Comparison of ENCODE assay signal across 19 cellular contexts in the genomic region with DNA sequence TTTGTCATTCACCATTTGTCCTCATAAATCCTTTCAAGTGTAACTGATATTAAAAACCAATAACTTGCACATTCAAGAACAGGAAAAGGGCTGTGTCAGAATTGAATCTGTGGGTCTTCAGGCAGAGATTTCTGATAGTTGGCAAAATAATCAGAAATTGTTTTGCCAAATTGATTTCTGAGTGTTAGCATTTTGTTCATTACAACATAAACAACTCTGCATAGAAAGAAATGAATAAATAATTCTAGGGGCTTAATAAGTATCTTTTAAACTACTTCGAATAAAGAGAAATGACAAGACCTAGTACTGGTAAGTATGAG. TPM values are rescaled to one million over a fixed set of nuclear protein-coding genes. Genes with fewer than 3 reads are reported as not detected.
DNase-seq lines count a peak whose midpoint lies in the region; ATAC-seq and TF ChIP-seq lines count a peak whose summit lies in the region.
"Had no signal": no experiment of that assay in that cellular context is flagged by ENCODE, and none has a peak within 500 bp of the region (broad histone marks: within the 10 kb centered on the region; RNA-seq: fewer than 3 reads in every experiment).

No MANE protein-coding gene starts in this region.

- H3K27me3 Mint-ChIP-seq in brain: peaks cover 6% of the 10 kb centered on the region
- H3K27me3 Mint-ChIP-seq: stimulated activated naive CD8-positive, alpha-beta T cell treated with anti-CD3 and anti-CD28 coated beads, Interleukin-15, Interleukin-2, amounts not matched to agents 100 ng/mL and 50 ng/mL, for 24 hours had no signal

- H3K14ac ChIP-seq in mesenchymal stem cell (ENCODE audit: low read length in 2 of 2): no peak overlapping the region

- H3K27ac Mint-ChIP-seq in brain: peak overlapping the region; percentile 15 to 85 (median 31)
- H3K27ac Mint-ChIP-seq: activated CD8-positive, alpha-beta memory T cell treated with anti-CD3 and anti-CD28 coated beads, Interleukin-2, amount 10 ng/mL, durations not matched to agents 7 days and 5 days; activated naive CD8-positive, alpha-beta T cell treated with anti-CD3 and anti-CD28 coated beads, Interleukin-2, amount 10 ng/mL, durations not matched to agents 7 days and 5 days; activated T-helper 2 cell treated with anti-CD3 and anti-CD28 coated beads, Interferon-gamma antibody, Interleukin-2, Interleukin-4, amounts not matched to agents 10 μg/mL and 5 μg/mL and 100 μg/mL, durations not matched to agents 14 hours and 24 hours and 36 hours; nephron progenitor cell; progenitor cell of endocrine pancreas; stimulated activated naive CD8-positive, alpha-beta T cell treated with anti-CD3 and anti-CD28 coated beads, Interleukin-15, Interleukin-2, amounts not matched to agents 100 ng/mL and 50 ng/mL, for 24 hours had no signal

- H3K4me1 ChIP-seq in ACC112 (ENCODE audit: control insufficient read depth, insufficient read depth, low read length, unreplicated experiment) (peaks cover 52% of the 10 kb centered on the region), mesenchymal stem cell (ENCODE audit: control insufficient read depth, insufficient read depth, low read depth, low read length) (peaks cover 9% of the 10 kb centered on the region)

- peak overlapping the region; percentile 48; the same call in 1 of the 2 replicates for H3K4me3 ChIP-seq in ACC112 (ENCODE audit: low read depth, low read length)
- no peak overlapping the region for H3K4me3 ChIP-seq in mesenchymal stem cell (ENCODE audit: insufficient read depth in 1 of 2, low read depth in 1 of 2, low read length in 2 of 2)
- H3K4me3 ChIP-seq: tibial nerve had no signal

- H2AK5ac ChIP-seq in mesenchymal stem cell (ENCODE audit: low read length, severe bottlenecking): no peak overlapping the region

- no peaks in the 10 kb centered on the region for H3K9me3 ChIP-seq in mesenchymal stem cell (ENCODE audit: control insufficient read depth, low read length)

- H4K8ac ChIP-seq in mesenchymal stem cell (ENCODE audit: low read length): no peak overlapping the region

- H3K27ac ChIP-seq in ACC112 (ENCODE audit: low read depth, low read length) (peak overlapping the region; percentile 98), mesenchymal stem cell (ENCODE audit: low read length, poor library complexity, severe bottlenecking) (no peak overlapping the region)
- H3K27ac ChIP-seq: RWPE1, tibial nerve had no signal

- H3K9ac ChIP-seq in mesenchymal stem cell (ENCODE audit: low read length): peak overlapping the region; percentile 74

- peaks cover 0 to 6% (median 2%) of the 10 kb centered on the region in 5 experiments for H3K9me3 Mint-ChIP-seq in brain

- peak in 1 of 2 experiments; percentile 9 for TF ChIP-seq CTCF in brain (conservative IDR thresholded peaks at IDR 0.05)

- no peak overlapping the region for H3K4me2 ChIP-seq in mesenchymal stem cell (ENCODE audit: low read length, poor library complexity, severe bottlenecking)

- no peak overlapping the region for H3K18ac ChIP-seq in mesenchymal stem cell (ENCODE audit: low read depth in 1 of 2, low read length in 2 of 2)

- no peak overlapping the region for H2BK15ac ChIP-seq in mesenchymal stem cell (ENCODE audit: low read depth, poor library complexity, severe bottlenecking)

- no peak overlapping the region for H2BK12ac ChIP-seq in mesenchymal stem cell (ENCODE audit: low read length in 2 of 2)

- peak overlapping the region; percentile 51 for H2AFZ ChIP-seq in ACC112 (ENCODE audit: low read length, unreplicated experiment)
- no peak overlapping the region for H2AFZ ChIP-seq in mesenchymal stem cell (ENCODE audit: low read depth, low read length)

- POLR2A ChIA-PET in HEK293T (lab: Yijun Ruan, JAX): no interaction called here

- no peaks in the 10 kb centered on the region for H3K79me1 ChIP-seq in mesenchymal stem cell (replicated peaks; ENCODE audit: low read length, poor library complexity, severe bottlenecking)

- H3K79me2 ChIP-seq in ACC112 (ENCODE audit: control insufficient read depth, insufficient read depth, low read length, unreplicated experiment): no peaks in the 10 kb centered on the region

- no peak for ATAC-seq in HG02885 (IDR thresholded peaks at IDR 0.05; ENCODE audit: poor library complexity, unreplicated experiment)
- ATAC-seq: activated CD8-positive, alpha-beta memory T cell treated with anti-CD3 and anti-CD28 coated beads, Interleukin-2, amount 10 ng/mL, durations not matched to agents 7 days and 5 days had no signal

- WGBS in mesenchymal stem cell: 100% methylated on average over 1 of the region's 1 CpG

- H2BK120ac ChIP-seq in mesenchymal stem cell (ENCODE audit: low read depth, low read length): no peak overlapping the region

- H3K27me3 ChIP-seq in ACC112 (ENCODE audit: insufficient read depth, low read length): no peaks in the 10 kb centered on the region
- no peaks in the 10 kb centered on the region for H3K27me3 ChIP-seq in mesenchymal stem cell (ENCODE audit: control insufficient read depth in 1 of 2, insufficient read depth in 1 of 2, low read length in 2 of 2)
- H3K27me3 ChIP-seq: tibial nerve had no signal

- DNase-seq in HEK293T (ENCODE audit: extremely low spot score): no peak
- no peak for DNase-seq in mesenchymal stem cell
- no peak for DNase-seq in NCI-H82 treated with DMSO at 0.1 percent for 48 hours (lab: John Stamatoyannopoulos, UW; ENCODE audit: unreplicated experiment)
- DNase-seq in epidermal melanocyte (ENCODE audit: insufficient read length, low spot score): no peak
- DNase-seq in NCI-H2081 treated with DMSO at 0.1 percent for 48 hours (lab: John Stamatoyannopoulos, UW): no peak
- DNase-seq: activated CD4-positive, alpha-beta T cell treated with anti-CD3 and anti-CD28 coated beads for 1 hour; activated CD8-positive, alpha-beta memory T cell treated with anti-CD3 and anti-CD28 coated beads, Interleukin-2, amount 10 ng/mL, durations not matched to agents 7 days and 5 days; activated naive CD8-positive, alpha-beta T cell treated with anti-CD3 and anti-CD28 coated beads, Interleukin-2, amount 10 ng/mL, durations not matched to agents 7 days and 5 days; NK-92 treated with Interleukin-12 subunit alpha and Interleukin-12 subunit beta, amount 100 ng/mL, for 24 hours; stimulated activated CD4-positive, alpha-beta T cell treated with anti-CD3 and anti-CD28 coated beads, Interleukin-2, amount 100 ng/mL, for 24 hours had no signal

- H3K36me3 Mint-ChIP-seq in brain: no peaks in the 10 kb centered on the region

- no peak overlapping the region for H3K23ac ChIP-seq in mesenchymal stem cell (ENCODE audit: low read length in 2 of 2)

- H3K36me3 ChIP-seq in ACC112 (ENCODE audit: insufficient read depth, low read length): peaks cover 7% of the 10 kb centered on the region; the same call in 1 of the 2 replicates
- no peaks in the 10 kb centered on the region for H3K36me3 ChIP-seq in mesenchymal stem cell (ENCODE audit: control insufficient read depth in 1 of 2, insufficient read depth in 2 of 2, low read depth in 1 of 2, low read length in 2 of 2)
- H3K36me3 ChIP-seq: tibial nerve had no signal

- peak overlapping the region in 2 of 5 experiments; percentile 13 to 37 for H3K4me3 Mint-ChIP-seq in brain
- H3K4me3 Mint-ChIP-seq: activated CD8-positive, alpha-beta memory T cell treated with anti-CD3 and anti-CD28 coated beads, Interleukin-2, amount 10 ng/mL, durations not matched to agents 7 days and 5 days; activated naive CD8-positive, alpha-beta T cell treated with anti-CD3 and anti-CD28 coated beads, Interleukin-2, amount 10 ng/mL, durations not matched to agents 7 days and 5 days; nephron progenitor cell; stimulated activated naive CD8-positive, alpha-beta T cell treated with anti-CD3 and anti-CD28 coated beads, Interleukin-15, Interleukin-2, amounts not matched to agents 100 ng/mL and 50 ng/mL, for 24 hours had no signal

- H3K4me1 Mint-ChIP-seq in brain: peaks cover 27% of the 10 kb centered on the region

- H2BK5ac ChIP-seq in mesenchymal stem cell (ENCODE audit: low read depth, low read length, poor library complexity, severe bottlenecking): no peak overlapping the region

- CTCF ChIA-PET in HEK293T (lab: Yijun Ruan, JAX): no interaction called here

- no peak overlapping the region for H4K91ac ChIP-seq in mesenchymal stem cell (ENCODE audit: low read length)

- H3K4ac ChIP-seq in mesenchymal stem cell (ENCODE audit: low read depth in 1 of 2, low read length in 2 of 2): no peak overlapping the region

TF ChIP-seq in HEK293T, 16 proteins besides CTCF, POLR2A, EP300 and RAD21:
- TF ChIP-seq HDGF (IDR thresholded peaks at IDR 0.05; ENCODE audit: borderline replicate concordance) (no peak), FOXM1 (IDR thresholded peaks at IDR 0.05; ENCODE audit: borderline replicate concordance) (no peak)
- TF ChIP-seq, protein P1, sequence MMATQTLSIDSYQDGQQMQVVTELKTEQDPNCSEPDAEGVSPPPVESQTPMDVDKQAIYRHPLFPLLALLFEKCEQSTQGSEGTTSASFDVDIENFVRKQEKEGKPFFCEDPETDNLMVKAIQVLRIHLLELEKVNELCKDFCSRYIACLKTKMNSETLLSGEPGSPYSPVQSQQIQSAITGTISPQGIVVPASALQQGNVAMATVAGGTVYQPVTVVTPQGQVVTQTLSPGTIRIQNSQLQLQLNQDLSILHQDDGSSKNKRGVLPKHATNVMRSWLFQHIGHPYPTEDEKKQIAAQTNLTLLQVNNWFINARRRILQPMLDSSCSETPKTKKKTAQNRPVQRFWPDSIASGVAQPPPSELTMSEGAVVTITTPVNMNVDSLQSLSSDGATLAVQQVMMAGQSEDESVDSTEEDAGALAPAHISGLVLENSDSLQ (IDR thresholded peaks at IDR 0.05): 0 out of 2 replicates have a peak, but pooled peaks have one; percentile 12
TF ChIP-seq in HEK293T: peak in this region for 1.

RNA-seq across cellular contexts. Expression of a gene that starts 44.2 kb away (rescaled TPM):
- polyA plus RNA-seq in brain (ENCODE audit: insufficient read depth, low read depth, low replicate concordance): not detected
- 0.55 TPM for polyA plus RNA-seq in mesenchymal stem cell (2013, experiment 1 of 2)
- polyA plus RNA-seq in mesenchymal stem cell (2013, experiment 2 of 2): 0.66 TPM
